Comparison of ENCODE assay signal across 25 cellular contexts in the genomic region with DNA sequence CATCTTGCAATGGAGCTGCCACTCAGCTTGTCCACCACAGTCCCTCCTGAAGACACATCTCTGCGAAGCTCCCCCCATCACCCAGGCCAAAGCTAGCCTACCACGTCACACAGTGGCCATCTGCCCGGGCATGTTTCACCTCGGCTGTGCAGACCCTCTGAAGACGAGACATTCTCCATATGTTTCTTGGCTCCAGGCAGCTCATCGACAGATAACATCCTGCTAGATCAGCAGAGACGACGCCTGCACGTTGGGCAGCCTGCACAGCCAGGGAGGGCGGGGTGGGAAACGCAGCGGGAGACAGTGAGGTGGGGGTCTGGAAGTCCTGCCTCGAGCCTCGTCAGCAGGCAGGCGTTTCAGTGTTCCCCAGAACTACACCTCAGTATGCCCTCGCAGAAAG. TPM values are rescaled to one million over a fixed set of nuclear protein-coding genes. Genes with fewer than 3 reads are reported as not detected.
"Had no signal": no experiment of that assay in that cellular context is flagged by ENCODE, and none has a peak within 500 bp of the region (broad histone marks: within the 10 kb centered on the region; RNA-seq: fewer than 3 reads in every experiment).

No MANE protein-coding gene starts in this region.

- H3K27me3 ChIP-seq: colonic mucosa, neural progenitor cell, sigmoid colon, tibial nerve, upper lobe of right lung, uterus had no signal

- H3K27ac Mint-ChIP-seq: dendritic cell treated with granulocyte-macrophage colony-stimulating factor and Interleukin-4, amounts not matched to agents 40 ng/mL and 50 ng/mL, for 4 days; naive thymus-derived CD4-positive, alpha-beta T cell; nephron; neural progenitor cell; stimulated activated naive B cell treated with anti-CD40 and anti-IgM and Interleukin-4, amounts not matched to agents 10 μg/mL and 1 μg/mL and 100 μg/mL, for 72 hours; stimulated activated naive CD8-positive, alpha-beta T cell treated with anti-CD3 and anti-CD28 coated beads, Interleukin-15, Interleukin-2, amounts not matched to agents 100 ng/mL and 50 ng/mL, for 24 hours had no signal

- H3K27me3 Mint-ChIP-seq: stimulated activated naive CD8-positive, alpha-beta T cell treated with anti-CD3 and anti-CD28 coated beads, Interleukin-15, Interleukin-2, amounts not matched to agents 100 ng/mL and 50 ng/mL, for 24 hours had no signal

- H3K4me3 ChIP-seq: colonic mucosa, neural progenitor cell, psoas muscle, sigmoid colon, thoracic aorta, tibial nerve, upper lobe of right lung, uterus had no signal

- ATAC-seq: left lobe of liver; naive thymus-derived CD4-positive, alpha-beta T cell; psoas muscle; right cardiac atrium; stimulated activated naive B cell treated with anti-CD40 and anti-IgM and Interleukin-4, amounts not matched to agents 10 μg/mL and 1 μg/mL and 100 μg/mL, for 72 hours; upper lobe of right lung had no signal

- H3K9me3 Mint-ChIP-seq: nephron; stimulated activated naive CD8-positive, alpha-beta T cell treated with anti-CD3 and anti-CD28 coated beads, Interleukin-15, Interleukin-2, amounts not matched to agents 100 ng/mL and 50 ng/mL, for 24 hours had no signal

- H3K4me3 Mint-ChIP-seq: dendritic cell treated with granulocyte-macrophage colony-stimulating factor and Interleukin-4, amounts not matched to agents 40 ng/mL and 50 ng/mL, for 4 days; naive thymus-derived CD4-positive, alpha-beta T cell; nephron; neural progenitor cell; stimulated activated naive B cell treated with anti-CD40 and anti-IgM and Interleukin-4, amounts not matched to agents 10 μg/mL and 1 μg/mL and 100 μg/mL, for 72 hours; stimulated activated naive CD8-positive, alpha-beta T cell treated with anti-CD3 and anti-CD28 coated beads, Interleukin-15, Interleukin-2, amounts not matched to agents 100 ng/mL and 50 ng/mL, for 24 hours had no signal

- H3K9me3 ChIP-seq: colonic mucosa, psoas muscle, sigmoid colon, thoracic aorta, tibial nerve, upper lobe of right lung, uterus had no signal

- H2AFZ ChIP-seq: neural progenitor cell had no signal

- DNase-seq: colonic mucosa; effector memory CD4-positive, alpha-beta T cell; head of caudate nucleus; mesendoderm; midbrain; naive thymus-derived CD4-positive, alpha-beta T cell; nucleus accumbens; psoas muscle; right cardiac atrium; sigmoid colon; stimulated activated CD4-positive, alpha-beta T cell treated with anti-CD3 and anti-CD28 coated beads, Interleukin-4, amount 100 ng/mL, for 4 hours; stimulated activated naive B cell treated with anti-CD40 and anti-IgM and Interleukin-4, amounts not matched to agents 10 μg/mL and 1 μg/mL and 100 μg/mL, for 72 hours; upper lobe of right lung; uterus had no signal

- H3K4me2 ChIP-seq: neural progenitor cell had no signal

- H3K9ac ChIP-seq: neural progenitor cell had no signal

- H3K36me3 Mint-ChIP-seq: naive thymus-derived CD4-positive, alpha-beta T cell; neural progenitor cell; stimulated activated naive B cell treated with anti-CD40 and anti-IgM and Interleukin-4, amounts not matched to agents 10 μg/mL and 1 μg/mL and 100 μg/mL, for 72 hours had no signal

- H3K4me1 Mint-ChIP-seq: naive thymus-derived CD4-positive, alpha-beta T cell; nephron had no signal

- H3K27ac ChIP-seq: colonic mucosa, neural progenitor cell, psoas muscle, sigmoid colon, thoracic aorta, tibial nerve, upper lobe of right lung, uterus had no signal

- H3K4me1 ChIP-seq: colonic mucosa, neural progenitor cell, psoas muscle, sigmoid colon, tibial nerve, upper lobe of right lung, uterus had no signal

- FAIRE-seq: endometrium, frontal cortex, keratinocyte had no signal

- H3K36me3 ChIP-seq: colonic mucosa, neural progenitor cell, sigmoid colon, thoracic aorta, tibial nerve, upper lobe of right lung, uterus had no signal

RNA-seq across cellular contexts. Expression of gene PTPRN2, which starts 53.0 kb away (rescaled TPM):
- total RNA-seq: fibroblast of villous mesenchyme had no signal
- polyA plus RNA-seq: keratinocyte had no signal
